Comparison of ENCODE assay signal across 23 cellular contexts in genomic region chr1:13812456-13813397, GRCh38.
DNase-seq lines count a peak whose midpoint lies in the region; ATAC-seq and TF ChIP-seq lines count a peak whose summit lies in the region.
"Had no signal": no experiment of that assay in that cellular context is flagged by ENCODE, and none has a peak within 500 bp of the region (broad histone marks: within the 10 kb centered on the region; RNA-seq: fewer than 3 reads in every experiment).

No MANE protein-coding gene starts in this region.

- peak overlapping the region; percentile 48 for H3K27ac Mint-ChIP-seq in Caco-2 (ENCODE audit: unreplicated experiment)
- peak overlapping the region in 2 of 8 donors; percentile 14 to 74 for H3K27ac Mint-ChIP-seq in CD8-positive, alpha-beta memory T cell
- H3K27ac Mint-ChIP-seq: WTC11 had no signal

- H3K36me3 Mint-ChIP-seq in Caco-2 (ENCODE audit: insufficient read depth, unreplicated experiment), result no peaks in the 10 kb centered on the region
- H3K36me3 Mint-ChIP-seq in CD8-positive, alpha-beta memory T cell, result peaks cover 0 to 46% (median 7%) of the 10 kb centered on the region in 3 donors
- H3K36me3 Mint-ChIP-seq: WTC11 had no signal

- no peaks in the 10 kb centered on the region for H3K27me3 Mint-ChIP-seq in Caco-2 (ENCODE audit: insufficient read depth, unreplicated experiment)
- H3K27me3 Mint-ChIP-seq in CD8-positive, alpha-beta memory T cell, result peaks cover 0 to 2% of the 10 kb centered on the region in 2 donors
- H3K27me3 Mint-ChIP-seq: activated CD8-positive, alpha-beta T cell treated with anti-CD3 and anti-CD28 coated beads for 36 hours had no signal

- no peak overlapping the region for H2BK12ac ChIP-seq in neuronal stem cell (ENCODE audit: low read length)

- peaks cover 5% of the 10 kb centered on the region for H3K4me1 ChIP-seq in Caco-2
- H3K4me1 ChIP-seq in neuronal stem cell (ENCODE audit: control insufficient read depth in 2 of 2, insufficient read depth in 1 of 2, low read depth in 1 of 2, low read length in 2 of 2), result no peaks in the 10 kb centered on the region
- peaks cover 7% of the 10 kb centered on the region for H3K4me1 ChIP-seq in CD8-positive, alpha-beta memory T cell (ENCODE audit: insufficient read depth, low read length)

- POLR2A ChIA-PET in Caco-2 (lab: Charles Lee), result no interaction called here
- POLR2A ChIA-PET in CD8-positive, alpha-beta memory T cell (lab: Charles Lee), result no interaction called here

- H4K8ac ChIP-seq in neuronal stem cell (ENCODE audit: low read depth, low read length), result no peak overlapping the region

- DNase-seq in Caco-2, result no peak
- DNase-seq in M059J (ENCODE audit: low read depth), result peak; percentile 12
- DNase-seq in epithelial cell of esophagus (ENCODE audit: low read depth), result peak; percentile 52
- DNase-seq in neuronal stem cell (ENCODE audit: low spot score), result no peak
- DNase-seq in activated CD4-positive, alpha-beta T cell treated with anti-CD3 and anti-CD28 coated beads, Interleukin-2, amount 50 U/mL, for 4 hours, result no peak
- DNase-seq in NCI-H345 (lab: John Stamatoyannopoulos, UW), result no peak
- DNase-seq in CD8-positive, alpha-beta memory T cell, result no peak
- DNase-seq: amniotic stem cell, DMS 273 treated with DMSO at 0.1 percent for 48 hours, gastrocnemius medialis, GDM1, hippocampal formation, MG63, NCI-H1436 treated with DMSO at 0.1 percent for 48 hours, NCI-H2171, NCI-H526 treated with DMSO at 0.1 percent for 48 hours, occipital lobe, T1000 had no signal

- no peaks in the 10 kb centered on the region for H3K79me1 ChIP-seq in neuronal stem cell (ENCODE audit: low read depth, low read length)

- H3K18ac ChIP-seq in neuronal stem cell (ENCODE audit: low read length), result peak overlapping the region; percentile 27

- CTCF ChIA-PET in Caco-2 (lab: Charles Lee), result no interaction called here
- CTCF ChIA-PET in CD8-positive, alpha-beta memory T cell (lab: Charles Lee), result interaction anchor here (0.8 kb wide), 1 partner anchor 134 kb away, joined by 3 read pairs; no protein-coding TSS in a partner anchor

- H3K27me3 ChIP-seq in Caco-2 (replicated peaks; ENCODE audit: control insufficient read depth, insufficient read depth, low read length) (no peaks in the 10 kb centered on the region), neuronal stem cell (ENCODE audit: control insufficient read depth in 3 of 3, insufficient read depth in 3 of 3, low read depth in 1 of 3, low read length in 3 of 3) (no peaks in the 10 kb centered on the region)
- no peaks in the 10 kb centered on the region for H3K27me3 ChIP-seq in CD8-positive, alpha-beta memory T cell (ENCODE audit: insufficient read depth, low read length, poor library complexity, severe bottlenecking)
- H3K27me3 ChIP-seq: gastrocnemius medialis, MG63 had no signal

- ATAC-seq in GM18517 (IDR thresholded peaks at IDR 0.05; ENCODE audit: unreplicated experiment), result no peak

- no peaks in the 10 kb centered on the region for H3K9me3 ChIP-seq in Caco-2
- peaks cover 0 to 1% of the 10 kb centered on the region in 2 donors for H3K9me3 ChIP-seq in neuronal stem cell (replicated peaks in 1 of 2; ENCODE audit: control insufficient read depth in 2 of 2, insufficient read depth in 1 of 2, low read depth in 1 of 2, low read length in 2 of 2)
- H3K9me3 ChIP-seq in CD8-positive, alpha-beta memory T cell (ENCODE audit: low read length), result no peaks in the 10 kb centered on the region
- H3K9me3 ChIP-seq: gastrocnemius medialis, MG63 had no signal

- no peak overlapping the region for H2AFZ ChIP-seq in neuronal stem cell (ENCODE audit: low read length)

- no peak overlapping the region for H2BK15ac ChIP-seq in neuronal stem cell (ENCODE audit: low read length)

- H3K4me1 Mint-ChIP-seq in Caco-2 (ENCODE audit: low read depth, unreplicated experiment), result peaks cover 5% of the 10 kb centered on the region
- H3K4me1 Mint-ChIP-seq in CD8-positive, alpha-beta memory T cell, result peaks cover 39 to 54% (median 42%) of the 10 kb centered on the region in 3 donors

- no peak overlapping the region for H2BK5ac ChIP-seq in neuronal stem cell (ENCODE audit: low read length)

- H3K4me3 Mint-ChIP-seq in Caco-2 (ENCODE audit: unreplicated experiment), result no peak overlapping the region
- H3K4me3 Mint-ChIP-seq in CD8-positive, alpha-beta memory T cell, result peak overlapping the region in 2 of 7 donors; percentile 8 to 28
- H3K4me3 Mint-ChIP-seq: activated CD8-positive, alpha-beta T cell treated with anti-CD3 and anti-CD28 coated beads for 36 hours; WTC11 had no signal

- no peak overlapping the region for H3K4me3 ChIP-seq in Caco-2 (ENCODE audit: low read depth, low read length)
- no peak overlapping the region for H3K4me3 ChIP-seq in epithelial cell of esophagus (ENCODE audit: low read length)
- H3K4me3 ChIP-seq in neuronal stem cell (ENCODE audit: low read length in 2 of 2), result no peak overlapping the region
- no peak overlapping the region for H3K4me3 ChIP-seq in CD8-positive, alpha-beta memory T cell (ENCODE audit: low read length)
- H3K4me3 ChIP-seq: gastrocnemius medialis, lung, MG63 had no signal

- H4K91ac ChIP-seq in neuronal stem cell (ENCODE audit: low read depth, low read length, poor library complexity), result no peak overlapping the region

- H3K4me2 ChIP-seq in neuronal stem cell (ENCODE audit: insufficient read depth, low read length, poor library complexity, severe bottlenecking), result no peak overlapping the region

- no peak overlapping the region for H3K27ac ChIP-seq in neuronal stem cell (replicated peaks; ENCODE audit: low read length)
- no peak overlapping the region for H3K27ac ChIP-seq in CD8-positive, alpha-beta memory T cell (ENCODE audit: low read depth, low read length)
- H3K27ac ChIP-seq: C4-2B, gastrocnemius medialis had no signal

- H2AK5ac ChIP-seq in neuronal stem cell (ENCODE audit: low read depth, low read length), result no peak overlapping the region

- H3K14ac ChIP-seq in neuronal stem cell (ENCODE audit: low read length), result no peak overlapping the region

- no peak for TF ChIP-seq CTCF in Caco-2 (IDR thresholded peaks at IDR 0.05; ENCODE audit: insufficient read depth in 1 of 2, low read depth in 1 of 2, low read length in 1 of 2, severe bottlenecking in 1 of 2, unreplicated experiment in 1 of 2)
- no peak for TF ChIP-seq CTCF in epithelial cell of esophagus (IDR thresholded peaks at IDR 0.05; ENCODE audit: insufficient read depth, low read depth, low read length, missing control alignments)

- no peaks in the 10 kb centered on the region for H3K9me3 Mint-ChIP-seq in Caco-2 (ENCODE audit: unreplicated experiment)
- H3K9me3 Mint-ChIP-seq in CD8-positive, alpha-beta memory T cell, result no peaks in the 10 kb centered on the region
- H3K9me3 Mint-ChIP-seq: activated CD8-positive, alpha-beta T cell treated with anti-CD3 and anti-CD28 coated beads for 36 hours; WTC11 had no signal

- H3K9ac ChIP-seq in neuronal stem cell (ENCODE audit: low read depth, low read length, poor library complexity), result no peak overlapping the region

- intact Hi-C loops in Caco-2 (cut with micrococcal nuclease; ENCODE audit: unreplicated experiment), result no loop called here

- WGBS in neuronal stem cell (ENCODE audit: extremely low coverage in 2 of 2, insufficient read length in 2 of 2, insufficient replicate concordance in 1 of 2), 2 donors, result no CpG with 5 or more reads among the region's 20 CpGs

- H3K36me3 ChIP-seq in Caco-2 (ENCODE audit: control insufficient read depth, insufficient read depth, low read length), result no peaks in the 10 kb centered on the region
- no peaks in the 10 kb centered on the region for H3K36me3 ChIP-seq in neuronal stem cell (replicated peaks in 1 of 2; ENCODE audit: control insufficient read depth in 2 of 2, insufficient read depth in 2 of 2, low read length in 2 of 2)
- peaks cover 11% of the 10 kb centered on the region for H3K36me3 ChIP-seq in CD8-positive, alpha-beta memory T cell (ENCODE audit: insufficient read depth, low read length)
- H3K36me3 ChIP-seq: MG63 had no signal

- BruUV-seq in Caco-2 (replicated peaks; lab: Mats Ljungman, UMichigan), result no TSS peak

- no peak overlapping the region for H3K23ac ChIP-seq in neuronal stem cell (ENCODE audit: low read depth, low read length, poor library complexity)

- H2BK120ac ChIP-seq in neuronal stem cell (ENCODE audit: low read depth, low read length), result no peak overlapping the region

- no peak overlapping the region for H3K4ac ChIP-seq in neuronal stem cell (ENCODE audit: low read length)

Comparison
In these comparisons a context has a peak if more than half of its experiments do, and no peak if none do; other contexts are left out.
1. DNase-seq: peak in M059J (single experiment) and epithelial cell of esophagus (single experiment); none in Caco-2 (0 of 2), neuronal stem cell (single experiment), activated CD4-positive, alpha-beta T cell treated with anti-CD3 and anti-CD28 coated beads, Interleukin-2, amount 50 U/mL, for 4 hours (0 of 2), NCI-H345 (single experiment) and CD8-positive, alpha-beta memory T cell (0 of 5).